ENCODE assay signal across 31 cellular contexts in genomic region chr16:81001330-81001729, GRCh38.
"Had no signal": no experiment of that assay in that cellular context is flagged by ENCODE, and none has a peak within 500 bp of the region (broad histone marks: within the 10 kb centered on the region; RNA-seq: fewer than 3 reads in every experiment).

No MANE protein-coding gene starts in this region.

- H3K27ac ChIP-seq: body of pancreas, breast epithelium, Peyer's patch, SJSA1 had no signal

- H3K9me3 Mint-ChIP-seq: activated T-cell treated with anti-CD3 and anti-CD28 coated beads, Interleukin-2, amount 50 U/mL, for 4 hours; T-helper 1 cell treated with Interleukin-12 subunit alpha and Interleukin-12 subunit beta and Interleukin-4 antibody, amounts not matched to agents 30 μg/mL and 1 μg/mL, for 36 hours; T-helper 2 cell treated with Interferon-gamma antibody and Interleukin-4, amounts not matched to agents 5 μg/mL and 100 μg/mL, for 36 hours had no signal

- H3K27me3 ChIP-seq: body of pancreas, breast epithelium, Peyer's patch, SJSA1 had no signal

- H3K27ac Mint-ChIP-seq: activated CD4-positive, alpha-beta T cell treated with anti-CD3 and anti-CD28 coated beads, Interleukin-2, amount 10 ng/mL, durations not matched to agents 24 days and 14 days; T-helper 1 cell treated with Interleukin-12 subunit alpha and Interleukin-12 subunit beta and Interleukin-4 antibody, amounts not matched to agents 30 μg/mL and 1 μg/mL, for 36 hours; T-helper 2 cell treated with Interferon-gamma antibody and Interleukin-4, amounts not matched to agents 5 μg/mL and 100 μg/mL, for 36 hours had no signal

- FAIRE-seq: astrocyte, TTC549 had no signal

- H3K27me3 Mint-ChIP-seq: activated CD4-positive, alpha-beta T cell treated with anti-CD3 and anti-CD28 coated beads, Interleukin-2, amount 10 ng/mL, durations not matched to agents 24 days and 14 days; activated naive CD8-positive, alpha-beta T cell treated with anti-CD3 and anti-CD28 coated beads for 36 hours had no signal

- H3K9me3 ChIP-seq: body of pancreas, breast epithelium, Peyer's patch, SJSA1, SK-N-SH had no signal

- H3K9ac ChIP-seq: SK-N-SH had no signal

- ATAC-seq: activated T-cell treated with anti-CD3 and anti-CD28 coated beads, Interleukin-2, amount 50 U/mL, for 4 hours; body of pancreas; PC-3 had no signal

- DNase-seq: activated CD4-positive, alpha-beta T cell treated with anti-CD3 and anti-CD28 coated beads, Interleukin-2, amount 10 ng/mL, durations not matched to agents 24 days and 14 days; activated CD4-positive, alpha-beta T cell treated with anti-CD3 and anti-CD28 coated beads, Interleukin-2, amount 50 U/mL, for 4 hours; activated CD8-positive, alpha-beta memory T cell treated with anti-CD3 and anti-CD28 coated beads, Interleukin-2, amount 50 U/mL, for 4 hours; activated effector memory CD4-positive, alpha-beta T cell treated with anti-CD3 and anti-CD28 coated beads, Interleukin-2, amount 50 U/mL, for 16 hours; activated naive CD4-positive, alpha-beta T cell; activated naive CD4-positive, alpha-beta T cell treated with anti-CD3 and anti-CD28 coated beads, Interleukin-2, amount 50 U/mL, for 16 hours; activated naive CD8-positive, alpha-beta T cell treated with anti-CD3 and anti-CD28 coated beads for 36 hours; activated T-cell treated with anti-CD3 and anti-CD28 coated beads for 4 hours; activated T-cell treated with anti-CD3 and anti-CD28 coated beads, Interleukin-2, amount 50 U/mL, for 4 hours; body of pancreas; NCI-H1105; NCI-H1417 treated with DMSO at 0.1 percent for 48 hours; NCI-H187 treated with DMSO at 0.1 percent for 48 hours; NCI-H2081; NCI-H2171 treated with DMSO at 0.1 percent for 48 hours; NCI-H2227 treated with DMSO at 0.1 percent for 48 hours; NCI-H446; NCI-H510A treated with DMSO at 0.1 percent for 48 hours; NCI-H748 treated with DMSO at 0.1 percent for 48 hours; NK-92 treated with Interleukin-12 subunit alpha and Interleukin-12 subunit beta, amount 100 ng/mL, for 24 hours; PC-3; Peyer's patch; RPMI8226; SHP77 treated with DMSO at 0.1 percent for 48 hours; SK-N-SH had no signal

- H3K4me3 Mint-ChIP-seq: activated CD4-positive, alpha-beta T cell treated with anti-CD3 and anti-CD28 coated beads, Interleukin-2, amount 10 ng/mL, durations not matched to agents 24 days and 14 days; activated naive CD8-positive, alpha-beta T cell treated with anti-CD3 and anti-CD28 coated beads for 36 hours; activated T-cell treated with anti-CD3 and anti-CD28 coated beads, Interleukin-2, amount 50 U/mL, for 4 hours; T-helper 1 cell treated with Interleukin-12 subunit alpha and Interleukin-12 subunit beta and Interleukin-4 antibody, amounts not matched to agents 30 μg/mL and 1 μg/mL, for 36 hours; T-helper 2 cell treated with Interferon-gamma antibody and Interleukin-4, amounts not matched to agents 5 μg/mL and 100 μg/mL, for 36 hours had no signal

- H3K36me3 ChIP-seq: breast epithelium, Peyer's patch had no signal

- H3K4me3 ChIP-seq: body of pancreas, breast epithelium, Peyer's patch, SJSA1 had no signal

- H3K4me2 ChIP-seq: SK-N-SH had no signal
